Comparison of ENCODE assay signal across 35 cellular contexts in genomic region chr10:101896466-101896865, GRCh38. TPM values are rescaled to one million over a fixed set of nuclear protein-coding genes. Genes with fewer than 3 reads are reported as not detected.
A peak's percentile ranks its signal among the peaks of the same experiment; 100 is the strongest.
DNase-seq lines count a peak whose midpoint lies in the region; ATAC-seq, FAIRE-seq and TF ChIP-seq lines count a peak whose summit lies in the region.
"Had no signal": no experiment of that assay in that cellular context is flagged by ENCODE, and none has a peak within 500 bp of the region (broad histone marks: within the 10 kb centered on the region; RNA-seq: fewer than 3 reads in every experiment).

No MANE protein-coding gene starts in this region.

- H3K36me3 ChIP-seq in astrocyte (ENCODE audit: insufficient read depth, low read length) = no peaks in the 10 kb centered on the region
- H3K36me3 ChIP-seq: cardiac muscle cell, MG63, ovary, upper lobe of right lung had no signal

- no peak for TF ChIP-seq CTCF in AG04450 (IDR thresholded peaks at IDR 0.05; ENCODE audit: low read depth, low read length)
- TF ChIP-seq CTCF in AG10803 (conservative IDR thresholded peaks at IDR 0.05; ENCODE audit: low read length) = no peak
- TF ChIP-seq CTCF in astrocyte (IDR thresholded peaks at IDR 0.05; ENCODE audit: insufficient read depth, low read depth, low read length) = no peak

- peaks cover 30% of the 10 kb centered on the region for H3K4me1 Mint-ChIP-seq in astrocyte (ENCODE audit: low read depth, unreplicated experiment)
- H3K4me1 Mint-ChIP-seq: neural crest cell had no signal

- CTCF ChIA-PET in AG04450 (lab: Charles Lee) = interaction anchor here (0.5 to 5.4 kb wide), 6 partner anchors 8 to 113 kb away, joined by 3 to 46 read pairs (median 11); no protein-coding TSS in a partner anchor

- H3K27ac Mint-ChIP-seq in astrocyte (ENCODE audit: unreplicated experiment) = no peak overlapping the region
- H3K27ac Mint-ChIP-seq: activated T-cell treated with anti-CD3 and anti-CD28 coated beads, Interleukin-2, amount 50 U/mL, for 72 hours; T-helper 17 cell had no signal

- no peak for FAIRE-seq in astrocyte (lab: Jason Lieb, UNC)
- FAIRE-seq: kidney, small intestine, TTC549 had no signal

- no peaks in the 10 kb centered on the region for H3K4me1 ChIP-seq in astrocyte (ENCODE audit: insufficient read depth, low read length)
- H3K4me1 ChIP-seq: upper lobe of right lung had no signal

- H3K79me2 ChIP-seq in astrocyte (ENCODE audit: insufficient read depth, low read length) = no peaks in the 10 kb centered on the region

- no peak overlapping the region for H3K4me3 Mint-ChIP-seq in astrocyte (ENCODE audit: unreplicated experiment)
- H3K4me3 Mint-ChIP-seq: activated T-cell treated with anti-CD3 and anti-CD28 coated beads, Interleukin-2, amount 50 U/mL, for 72 hours; neural crest cell; T-helper 17 cell had no signal

- no peaks in the 10 kb centered on the region for H3K9me3 Mint-ChIP-seq in astrocyte (ENCODE audit: unreplicated experiment)
- H3K9me3 Mint-ChIP-seq: activated T-cell treated with anti-CD3 and anti-CD28 coated beads, Interleukin-2, amount 50 U/mL, for 72 hours; neural crest cell had no signal

- H3K4me3 ChIP-seq in AG04450 (ENCODE audit: low read depth, low read length) (no peak overlapping the region), AG10803 (ENCODE audit: low read length) (no peak overlapping the region), astrocyte (ENCODE audit: insufficient read depth, low read depth, low read length) (no peak overlapping the region)
- H3K4me3 ChIP-seq: cardiac muscle cell, coronary artery, heart left ventricle, lung, MG63, ovary, SK-N-MC, upper lobe of right lung had no signal

- no peak overlapping the region for H3K9ac ChIP-seq in astrocyte (ENCODE audit: low read length)

- H3K27me3 ChIP-seq in AG04450 (ENCODE audit: control insufficient read depth, insufficient read depth, low read length) (no peaks in the 10 kb centered on the region), astrocyte (ENCODE audit: insufficient read depth, low read length) (no peaks in the 10 kb centered on the region)
- H3K27me3 ChIP-seq: cardiac muscle cell, heart left ventricle, MG63, ovary, upper lobe of right lung had no signal

- no peak for ATAC-seq in HG03039 (IDR thresholded peaks at IDR 0.05; ENCODE audit: unreplicated experiment)
- ATAC-seq in HG02938 (IDR thresholded peaks at IDR 0.05; ENCODE audit: unreplicated experiment) = no peak
- ATAC-seq: activated T-cell treated with anti-CD3 and anti-CD28 coated beads, Interleukin-2, amount 50 U/mL, for 72 hours; T-helper 17 cell; upper lobe of right lung had no signal

- POLR2A ChIA-PET in AG04450 (lab: Yijun Ruan, JAX) = interaction anchor here (2.2 kb wide), 1 partner anchor 43 kb away, joined by 9 read pairs; no protein-coding TSS in a partner anchor

- no peak overlapping the region for H3K4me2 ChIP-seq in astrocyte (ENCODE audit: low read length)

- H3K27me3 Mint-ChIP-seq in astrocyte (ENCODE audit: low read depth, unreplicated experiment) = no peaks in the 10 kb centered on the region
- H3K27me3 Mint-ChIP-seq: T-helper 17 cell had no signal

- DNase-seq in AG04450 (ENCODE audit: low read depth, low spot score) = peak; percentile 8
- DNase-seq in AG10803 (ENCODE audit: low read depth) = peak; percentile 4
- peak; percentile 25 for DNase-seq in astrocyte (ENCODE audit: low read depth)
- DNase-seq in glomerular visceral epithelial cell (ENCODE audit: extremely low spot score) = peak; percentile 5
- DNase-seq in mucosa of gallbladder (ENCODE audit: low spot score) = no peak
- DNase-seq: activated CD4-positive, alpha-beta T cell treated with anti-CD3 and anti-CD28 coated beads, Interleukin-2, amount 50 U/mL, for 4 hours; activated naive CD4-positive, alpha-beta T cell; activated T-cell treated with anti-CD3 and anti-CD28 coated beads, Interleukin-2, amount 50 U/mL, for 72 hours; amygdala; DMS79 treated with DMSO at 0.1 percent for 48 hours; effector CD8-positive, alpha-beta T cell; heart left ventricle; KG1; kidney; MG63; NCI-H1105 treated with DMSO at 0.1 percent for 48 hours; NCI-H1930; NCI-H2171 treated with DMSO at 0.1 percent for 48 hours; NCI-H524 treated with DMSO at 0.1 percent for 48 hours; NK-92 treated with Interleukin-12 subunit alpha and Interleukin-12 subunit beta, amount 100 ng/mL, for 24 hours; ovary; small intestine; stimulated activated naive CD4-positive, alpha-beta T cell; T-helper 17 cell; upper lobe of right lung had no signal

- H3K9me3 ChIP-seq in AG04450 (ENCODE audit: control insufficient read depth, insufficient read depth, low read length) (no peaks in the 10 kb centered on the region), astrocyte (ENCODE audit: insufficient read depth, low read depth, low read length) (no peaks in the 10 kb centered on the region)
- H3K9me3 ChIP-seq: heart left ventricle, MG63, ovary, upper lobe of right lung had no signal

- no peak overlapping the region for H2AFZ ChIP-seq in astrocyte (ENCODE audit: low read depth, low read length)

- peaks cover 22% of the 10 kb centered on the region for H4K20me1 ChIP-seq in astrocyte (ENCODE audit: insufficient read depth, low read length)

- peaks cover under 1% of the 10 kb centered on the region for H3K36me3 Mint-ChIP-seq in astrocyte (ENCODE audit: low read depth, unreplicated experiment)

- H3K27ac ChIP-seq in AG04450 (ENCODE audit: low read depth, low read length) = no peak overlapping the region
- no peak overlapping the region for H3K27ac ChIP-seq in astrocyte (ENCODE audit: low read depth, low read length)
- H3K27ac ChIP-seq: C4-2B, cardiac muscle cell, coronary artery, ovary, SK-N-MC, upper lobe of right lung had no signal

RNA-seq across cellular contexts. Expression of gene KCNIP2, which starts 52.9 kb away (rescaled TPM):
- 0.40 and 0.61 TPM in 2 replicates for polyA plus RNA-seq in AG04450 (2011; rRNA removed)
- 0.74 and 1.1 TPM in 2 replicates for polyA minus RNA-seq in AG04450 (2011; rRNA and poly(A)+ RNA removed)
- 1.9 and 2.5 TPM in 2 replicates for total RNA-seq in astrocyte
- 2.5 TPM for total RNA-seq in mucosa of gallbladder
- total RNA-seq: H4 had no signal
